In genomic region chr3:15113884-15114283, GRCh38 we compare ENCODE assay signal across 27 cellular contexts. TPM values are rescaled to one million over a fixed set of nuclear protein-coding genes. Genes with fewer than 3 reads are reported as not detected.
A peak's percentile ranks its signal among the peaks of the same experiment; 100 is the strongest.
DNase-seq lines count a peak whose midpoint lies in the region; ATAC-seq, FAIRE-seq and TF ChIP-seq lines count a peak whose summit lies in the region.
"Had no signal": no experiment of that assay in that cellular context is flagged by ENCODE, and none has a peak within 500 bp of the region (broad histone marks: within the 10 kb centered on the region; RNA-seq: fewer than 3 reads in every experiment).

No MANE protein-coding gene starts in this region.

- H3K56ac ChIP-seq in H9 (ENCODE audit: insufficient read length, low read depth, low read length) = no peak overlapping the region

- H3K9me3 ChIP-seq in H9 (ENCODE audit: control insufficient read depth, low read depth, low read length) (peaks cover 4% of the 10 kb centered on the region), K562 (replicated peaks; ENCODE audit: control insufficient read depth, insufficient read depth, low read depth, low read length) (no peaks in the 10 kb centered on the region), right atrium auricular region (peaks cover 0 to 6% of the 10 kb centered on the region in 2 donors)
- H3K9me3 ChIP-seq: BE2C, BLaER1 had no signal

- H3K9ac ChIP-seq in H9 (ENCODE audit: extremely low read depth, insufficient read length, low read length) = no peak overlapping the region
- no peak overlapping the region for H3K9ac ChIP-seq in K562 (ENCODE audit: insufficient read depth in 1 of 2, low read depth in 2 of 2, low read length in 2 of 2)
- H3K9ac ChIP-seq: BLaER1 had no signal

- POLR2A ChIA-PET in K562 (lab: Yijun Ruan, JAX) = interaction anchor here (0.6 to 0.7 kb wide), 2 partner anchors 14 to 35 kb away, joined by 4 read pairs; no protein-coding TSS in a partner anchor

- intact Hi-C loops in K562 (cut with micrococcal nuclease) = no loop called here

- no peak overlapping the region for H3K18ac ChIP-seq in H9 (ENCODE audit: insufficient read length, low read depth, low read length)

- no peak overlapping the region; the same call in 1 of the 2 replicates for H3K4me3 ChIP-seq in GM23338
- H3K4me3 ChIP-seq in K562 = no peak overlapping the region
- H3K4me3 ChIP-seq in right atrium auricular region = no peak overlapping the region
- H3K4me3 ChIP-seq: BLaER1, GM12878 had no signal

- no peak overlapping the region for H2BK20ac ChIP-seq in H9 (ENCODE audit: low read depth, low read length, poor library complexity, severe bottlenecking)

- no CpG with 5 or more reads among the region's 3 CpGs for WGBS in H9 (ENCODE audit: extremely low coverage, insufficient read length, low lambda C conversion rate)
- WGBS in K562 (ENCODE audit: insufficient coverage, low coverage, missing lambda C conversion rate) = 22% methylated on average over 3 of the region's 3 CpGs

- H2BK120ac ChIP-seq in H9 (ENCODE audit: low read depth, low read length, poor library complexity, severe bottlenecking) = no peak overlapping the region

- H4K20me1 ChIP-seq in GM23338 (replicated peaks; ENCODE audit: insufficient read depth) = no peaks in the 10 kb centered on the region
- no peaks in the 10 kb centered on the region for H4K20me1 ChIP-seq in H9 (ENCODE audit: control insufficient read depth, insufficient read depth, insufficient read length)
- no peaks in the 10 kb centered on the region for H4K20me1 ChIP-seq in K562 (replicated peaks; ENCODE audit: control insufficient read depth, insufficient read depth, low read length)
- H4K20me1 ChIP-seq: BLaER1 had no signal

- H2AK5ac ChIP-seq in H9 (ENCODE audit: insufficient read length, low read length) = no peak overlapping the region

- ATAC-seq in GM23338 (peak; percentile 32), K562 (no peak), HG02623 (IDR thresholded peaks at IDR 0.05; ENCODE audit: unreplicated experiment) (no peak)
- ATAC-seq: GM12878 had no signal

- H3K4me1 ChIP-seq in GM23338 (ENCODE audit: insufficient read depth) (peaks cover 16% of the 10 kb centered on the region), H9 (ENCODE audit: insufficient read depth, low read length) (peaks cover 5% of the 10 kb centered on the region; the same call in 1 of the 2 replicates), K562 (replicated peaks in 1 of 2; ENCODE audit: control insufficient read depth in 2 of 2, insufficient read depth in 2 of 2, low read length in 2 of 2) (peaks cover 2 to 5% of the 10 kb centered on the region in 2 experiments; a peak in 3 of 5 replicates), right atrium auricular region (no peaks in the 10 kb centered on the region)
- H3K4me1 ChIP-seq: BE2C, BLaER1 had no signal

- no peak overlapping the region for H3K23ac ChIP-seq in H9 (ENCODE audit: insufficient read length, low read depth, low read length)

- no peak overlapping the region for H3T11ph ChIP-seq in H9 (ENCODE audit: low read length)

- no peak overlapping the region for H4K5ac ChIP-seq in H9 (ENCODE audit: insufficient read length, low read depth, low read length)

- no peak for TF ChIP-seq EP300 in K562 (IDR thresholded peaks at IDR 0.05; ENCODE audit: low read length)

- no peak overlapping the region for H2BK5ac ChIP-seq in H9 (ENCODE audit: insufficient read length, low read length)

- no peak overlapping the region for H2BK12ac ChIP-seq in H9 (ENCODE audit: insufficient read length, low read depth, low read length)

- no peak for TF ChIP-seq RAD21 in K562 (CRISPR knock-in tag; conservative IDR thresholded peaks at IDR 0.05 in 1 of 2, IDR thresholded peaks at IDR 0.05 in 1 of 2)

- no peaks in the 10 kb centered on the region for H3K36me3 ChIP-seq in GM23338 (ENCODE audit: insufficient read depth)
- no peaks in the 10 kb centered on the region for H3K36me3 ChIP-seq in K562 (ENCODE audit: control insufficient read depth, insufficient read depth, low read length)
- H3K36me3 ChIP-seq in right atrium auricular region = no peaks in the 10 kb centered on the region
- H3K36me3 ChIP-seq: BE2C, BLaER1 had no signal

- peak overlapping the region; percentile 80; the same call in 1 of the 2 replicates for H2AFZ ChIP-seq in GM23338
- H2AFZ ChIP-seq in H9 (ENCODE audit: low read length) = no peak overlapping the region
- H2AFZ ChIP-seq in K562 (ENCODE audit: low read depth, low read length) = no peak overlapping the region

- H4K91ac ChIP-seq in H9 (ENCODE audit: insufficient read length, low read depth, low read length) = no peak overlapping the region

- in situ Hi-C loops in K562 (cut with MboI) = loop anchor here (5.0 to 10.0 kb wide), 2 partner anchors 88 to 271 kb away; no protein-coding TSS in a partner anchor

- TF ChIP-seq CTCF in GM23338 (conservative IDR thresholded peaks at IDR 0.05; ENCODE audit: low read depth in 2 of 2) (no peak), H9 (conservative IDR thresholded peaks at IDR 0.05) (no peak), K562 (IDR thresholded peaks at IDR 0.05 in 2 of 3, conservative IDR thresholded peaks at IDR 0.05 in 1 of 3; ENCODE audit: insufficient read depth in 2 of 3, low read depth in 1 of 3, low read length in 3 of 3) (no peak), right atrium auricular region (IDR thresholded peaks at IDR 0.05) (no peak)

- DNase-seq in GM23338 (ENCODE audit: low spot score) (no peak), H9 (no peak), K562 (ENCODE audit: extremely low read depth in 1 of 4, low spot score in 3 of 4) (no peak), mesenteric fat pad (ENCODE audit: low spot score) (peak; percentile 43), NAMALWA (ENCODE audit: low spot score) (no peak), NCI-H2196 (lab: John Stamatoyannopoulos, UW; ENCODE audit: unreplicated experiment) (no peak), right atrium auricular region (ENCODE audit: low spot score) (no peak)
- DNase-seq: 8988T; ACHN; BE2C; C1 segment of cervical spinal cord; CD4-positive, alpha-beta memory T cell; CD4-positive, CD25-positive, alpha-beta regulatory T cell; CD8-positive, alpha-beta memory T cell; COR-L47; DMS 273 treated with DMSO at 0.1 percent for 48 hours; DMS79; DND-41; EL; GDM1 had no signal

- no peaks in the 10 kb centered on the region for H3F3A ChIP-seq in GM23338 (replicated peaks; ENCODE audit: low read depth)

- no peak overlapping the region for H3K4me3 Mint-ChIP-seq in GM23338
- H3K4me3 Mint-ChIP-seq in H9 = no peak overlapping the region
- H3K4me3 Mint-ChIP-seq: CD14-positive monocyte; CD4-positive, alpha-beta memory T cell; CD4-positive, CD25-positive, alpha-beta regulatory T cell; CD8-positive, alpha-beta memory T cell had no signal

- no peaks in the 10 kb centered on the region for H3K27me3 ChIP-seq in GM23338 (ENCODE audit: insufficient read depth)
- H3K27me3 ChIP-seq in H9 (ENCODE audit: insufficient read depth, low read length) = no peaks in the 10 kb centered on the region
- H3K27me3 ChIP-seq in K562 (ENCODE audit: control insufficient read depth in 2 of 2, insufficient read depth in 2 of 2, low read length in 2 of 2) = peaks cover 0 to 4% of the 10 kb centered on the region in 2 experiments; a peak in 2 of 5 replicates
- H3K27me3 ChIP-seq in right atrium auricular region = no peaks in the 10 kb centered on the region
- H3K27me3 ChIP-seq: BE2C, BLaER1 had no signal

- peaks cover 3% of the 10 kb centered on the region for H3K23me2 ChIP-seq in H9 (ENCODE audit: insufficient read length, low read depth, low read length, poor library complexity, severe bottlenecking)

- no peak overlapping the region for H2BK15ac ChIP-seq in H9 (ENCODE audit: low read depth, low read length)

- H3K14ac ChIP-seq in H9 (ENCODE audit: insufficient read depth, low read length) = no peak overlapping the region

- H3K9me3 Mint-ChIP-seq in GM23338 (peaks cover 2% of the 10 kb centered on the region; the same call in 1 of the 3 replicates), H9 (no peaks in the 10 kb centered on the region)
- H3K9me3 Mint-ChIP-seq: CD4-positive, alpha-beta memory T cell; CD8-positive, alpha-beta memory T cell had no signal

- no peak overlapping the region for H3K4ac ChIP-seq in H9 (ENCODE audit: low read depth, low read length)

- H3K36me3 Mint-ChIP-seq in GM23338 (ENCODE audit: low read depth) = no peaks in the 10 kb centered on the region
- H3K36me3 Mint-ChIP-seq in H9 (ENCODE audit: insufficient read depth in 1 of 3, low read depth in 3 of 3) = no peaks in the 10 kb centered on the region
- H3K36me3 Mint-ChIP-seq: CD14-positive monocyte; CD4-positive, alpha-beta memory T cell; CD4-positive, CD25-positive, alpha-beta regulatory T cell; CD8-positive, alpha-beta memory T cell had no signal

- no peak for TF ChIP-seq POLR2A in K562 (conservative IDR thresholded peaks at IDR 0.05)

- H3K27ac ChIP-seq in GM23338 (ENCODE audit: low read depth) (no peak overlapping the region), H9 (ENCODE audit: insufficient read length, low read depth, low read length) (no peak overlapping the region), K562 (ENCODE audit: extremely low read depth, low read depth, low read length) (no peak overlapping the region), right atrium auricular region (no peak overlapping the region)
- H3K27ac ChIP-seq: BLaER1 had no signal

- peak overlapping the region; percentile 64 for H3K4me2 ChIP-seq in GM23338
- peak overlapping the region; percentile 39 for H3K4me2 ChIP-seq in H9 (ENCODE audit: insufficient read depth, insufficient read length, low read length)
- H3K4me2 ChIP-seq in K562 (ENCODE audit: insufficient read depth, low read length) = no peak overlapping the region
- H3K4me2 ChIP-seq: BLaER1 had no signal

- H3K9me1 ChIP-seq in K562 (ENCODE audit: control insufficient read depth, insufficient read depth, low read length) = no peaks in the 10 kb centered on the region

- H3K79me1 ChIP-seq in H9 (ENCODE audit: insufficient read depth, low read depth, low read length, poor library complexity, severe bottlenecking) = no peaks in the 10 kb centered on the region

- FAIRE-seq in K562 (lab: Jason Lieb, UNC) = no peak
- FAIRE-seq: A204.1, GM12878, GM12892, GM18507 had no signal

- H3K4me1 Mint-ChIP-seq in GM23338 = peaks cover 25% of the 10 kb centered on the region
- H3K4me1 Mint-ChIP-seq in H9 = peaks cover 26 to 27% of the 10 kb centered on the region in 2 experiments

- BruUV-seq in K562 (replicated peaks; lab: Mats Ljungman, UMichigan) = no TSS peak

- no peaks in the 10 kb centered on the region for H3K9me2 ChIP-seq in GM23338 (ENCODE audit: insufficient read depth)

- CTCF ChIA-PET in K562 (lab: Yijun Ruan, JAX; ENCODE audit: low intra/inter-chr PET ratio) = no interaction called here

- H3K27ac Mint-ChIP-seq in GM23338 = no peak overlapping the region
- no peak overlapping the region for H3K27ac Mint-ChIP-seq in H9
- H3K27ac Mint-ChIP-seq: CD14-positive monocyte; CD4-positive, alpha-beta memory T cell had no signal

- H4K8ac ChIP-seq in H9 (replicated peaks; ENCODE audit: insufficient read length, low read depth, low read length) = no peak overlapping the region

- H3K79me2 ChIP-seq in GM23338 (replicated peaks; ENCODE audit: insufficient read depth) (no peaks in the 10 kb centered on the region), H9 (ENCODE audit: insufficient read depth, low read length) (no peaks in the 10 kb centered on the region), K562 (ENCODE audit: control insufficient read depth, insufficient read depth, low read length) (no peaks in the 10 kb centered on the region)

- H3K27me3 Mint-ChIP-seq in GM23338 (ENCODE audit: insufficient read depth, low read depth, poor library complexity) = peaks cover 12% of the 10 kb centered on the region
- H3K27me3 Mint-ChIP-seq in H9 (ENCODE audit: low read depth) = peaks cover 22% of the 10 kb centered on the region

RNA-seq across cellular contexts. Expression of gene RBSN, which starts 14.9 kb away (rescaled TPM):
- 26.5 and 33.2 TPM in 2 replicates for total RNA-seq in GM23338 (2014; rRNA removed; shearing (Covaris generic))
- polyA plus RNA-seq in GM23338 (2016; fragmentation: Nextera tagmentation; extraction: Ambion mirVana) (10.6 and 10.8 TPM in 2 replicates), K562 (2011; rRNA removed) (15.7 and 16.8 TPM in 2 replicates), K562 (2014; fragmentation: Illumina TruSeq; extraction: Trizol) (13.9 and 15.0 TPM in 2 replicates), K562 (2014; fragmentation: Nextera tagmentation; extraction: Ambion mirVana) (1 to 10 TPM; 2.9 to 4.2 TPM), K562 (2014; rRNA removed) (12.1 and 12.8 TPM in 2 replicates)
- total RNA-seq in H9 (2021) (16.0 and 18.8 TPM in 2 replicates), K562 (2014; rRNA removed) (14.1 and 21.1 TPM in 2 replicates), K562 (2014; rRNA removed; fragmentation: Illumina TruSeq; extraction: Trizol) (18.3 and 20.8 TPM in 2 replicates), K562 (2015; rRNA removed; fragmentation: Illumina TruSeq; extraction: Trizol) (17.5 and 19.0 TPM in 2 replicates), K562 (2021) (18.7 and 19.6 TPM in 2 replicates), mesenteric fat pad (26.0 TPM), right atrium auricular region (10 to 100 TPM; 18.5 to 22.2 TPM)
- total RNA-seq in K562 (2011; cell fraction: chromatin; rRNA removed; ENCODE audit: low replicate concordance) = 60.6 and 86.6 TPM in 2 replicates
- total RNA-seq in K562 (2011; cell fraction: nucleolus; rRNA removed) = 27.2 and 28.7 TPM in 2 replicates
- total RNA-seq in K562 (2011; cell fraction: nucleoplasm; rRNA removed) = 44.5 and 45.6 TPM in 2 replicates
- 8.2 and 10.9 TPM in 2 replicates for polyA plus RNA-seq in K562 (2011; cell fraction: cytosol; rRNA removed)
- 18.9 and 27.5 TPM in 2 replicates for polyA plus RNA-seq in K562 (2011; cell fraction: nucleus; rRNA removed)
- 11.2 and 15.3 TPM in 2 replicates for polyA plus RNA-seq in K562 (2012)
- 28.4 and 33.3 TPM in 2 replicates for polyA minus RNA-seq in K562 (2011; rRNA and poly(A)+ RNA removed)
- polyA minus RNA-seq in K562 (2011; cell fraction: cytosol; rRNA and poly(A)+ RNA removed) = 13.7 and 14.6 TPM in 2 replicates
- polyA minus RNA-seq in K562 (2011; cell fraction: nucleus; rRNA and poly(A)+ RNA removed) = 11.4 and 19.7 TPM in 2 replicates

RNA-seq across cellular contexts. Expression of gene MRPS25, which starts 48.8 kb away (rescaled TPM):
- total RNA-seq in GM23338 (2014; rRNA removed; shearing (Covaris generic)) = 41.0 and 47.9 TPM in 2 replicates
- polyA plus RNA-seq in GM23338 (2016; fragmentation: Nextera tagmentation; extraction: Ambion mirVana) (61.1 and 75.0 TPM in 2 replicates), K562 (2011; rRNA removed) (72.6 and 105 TPM in 2 replicates), K562 (2014; fragmentation: Illumina TruSeq; extraction: Trizol) (86.8 and 110 TPM in 2 replicates), K562 (2014; fragmentation: Nextera tagmentation; extraction: Ambion mirVana) (10 to 100 TPM; 34.3 to 65.1 TPM), K562 (2014; rRNA removed) (125 and 144 TPM in 2 replicates)
- total RNA-seq in H9 (2021) (53.2 and 56.2 TPM in 2 replicates), K562 (2014; rRNA removed) (78.2 and 98.6 TPM in 2 replicates), K562 (2014; rRNA removed; fragmentation: Illumina TruSeq; extraction: Trizol) (75.1 and 77.8 TPM in 2 replicates), K562 (2015; rRNA removed; fragmentation: Illumina TruSeq; extraction: Trizol) (75.2 and 90.2 TPM in 2 replicates), K562 (2021) (129 and 132 TPM in 2 replicates), mesenteric fat pad (52.3 TPM), right atrium auricular region (100 to 1,000 TPM in 1 of 2 donors, 10 to 100 TPM in 1; 29.2 to 121 TPM)
- total RNA-seq in K562 (2011; cell fraction: chromatin; rRNA removed; ENCODE audit: low replicate concordance) = 136 and 184 TPM in 2 replicates
- 111 and 116 TPM in 2 replicates for total RNA-seq in K562 (2011; cell fraction: nucleolus; rRNA removed)
- total RNA-seq in K562 (2011; cell fraction: nucleoplasm; rRNA removed) = 128 and 170 TPM in 2 replicates
- 49.2 and 74.6 TPM in 2 replicates for polyA plus RNA-seq in K562 (2011; cell fraction: cytosol; rRNA removed)
- 124 and 217 TPM in 2 replicates for polyA plus RNA-seq in K562 (2011; cell fraction: nucleus; rRNA removed)
- polyA plus RNA-seq in K562 (2012) = 78.2 and 99.3 TPM in 2 replicates
- 43.5 and 47.9 TPM in 2 replicates for polyA minus RNA-seq in K562 (2011; rRNA and poly(A)+ RNA removed)
- polyA minus RNA-seq in K562 (2011; cell fraction: cytosol; rRNA and poly(A)+ RNA removed) = 30.4 and 48.6 TPM in 2 replicates
- 77.3 and 89.3 TPM in 2 replicates for polyA minus RNA-seq in K562 (2011; cell fraction: nucleus; rRNA and poly(A)+ RNA removed)
